ENCODE assay signal across 11 cellular contexts in genomic region chr20:44763798-44764197, GRCh38. TPM values are rescaled to one million over a fixed set of nuclear protein-coding genes. Genes with fewer than 3 reads are reported as not detected.
"Had no signal": no experiment of that assay in that cellular context is flagged by ENCODE, and none has a peak within 500 bp of the region (broad histone marks: within the 10 kb centered on the region; RNA-seq: fewer than 3 reads in every experiment).

No MANE protein-coding gene starts in this region.

RNA-seq across cellular contexts. Expression of gene KCNK15, which starts 18.1 kb away (rescaled TPM):
- total RNA-seq: lung microvascular endothelial cell, myocyte had no signal
- polyA plus RNA-seq: immature natural killer cell; keratinocyte; naive thymus-derived CD4-positive, alpha-beta T cell had no signal

RNA-seq across cellular contexts. Expression of gene RIMS4, which starts 46.5 kb away (rescaled TPM):
- total RNA-seq: kidney epithelial cell; left lobe of liver; liver; lung microvascular endothelial cell; myocyte; naive thymus-derived CD4-positive, alpha-beta T cell had no signal
- polyA plus RNA-seq: immature natural killer cell; keratinocyte; liver; mammary epithelial cell; naive thymus-derived CD4-positive, alpha-beta T cell had no signal

RNA-seq across cellular contexts. Expression of gene CCN5, which starts 48.6 kb away (rescaled TPM):
- total RNA-seq: kidney epithelial cell; lung microvascular endothelial cell; mesothelial cell of epicardium; mononuclear cell; naive thymus-derived CD4-positive, alpha-beta T cell had no signal
- polyA plus RNA-seq: immature natural killer cell; keratinocyte; mammary epithelial cell; naive thymus-derived CD4-positive, alpha-beta T cell had no signal
